In genomic region chr20:58651548-58651822, GRCh38 we compare ENCODE assay signal across 8 cellular contexts. TPM values are rescaled to one million over a fixed set of nuclear protein-coding genes. Genes with fewer than 3 reads are reported as not detected.
DNase-seq lines count a peak whose midpoint lies in the region; ATAC-seq and TF ChIP-seq lines count a peak whose summit lies in the region.

No MANE protein-coding gene starts in this region.

- H3K9me3 ChIP-seq in gastroesophageal sphincter (no peaks in the 10 kb centered on the region), psoas muscle (no peaks in the 10 kb centered on the region)

- no peaks in the 10 kb centered on the region for H3K27me3 ChIP-seq in gastroesophageal sphincter
- no peaks in the 10 kb centered on the region for H3K27me3 ChIP-seq in psoas muscle (ENCODE audit: insufficient read depth in 3 of 3, low read length in 2 of 3)

- peaks cover 3 to 80% (median 25%) of the 10 kb centered on the region in 3 donors for H3K4me1 ChIP-seq in gastroesophageal sphincter
- H3K4me1 ChIP-seq in psoas muscle = peaks cover 49% of the 10 kb centered on the region

- WGBS in gastroesophageal sphincter (ENCODE audit: low coverage in 1 of 2), 2 donors = 0% methylated on average over 3 to 8 of the region's 11 CpGs
- WGBS in psoas muscle, 3 donors = 0 to 3% (median 1%) methylated on average over 11 of the region's 11 CpGs

- peak in 1 of 4 experiments; percentile 7 for ATAC-seq in T-cell (replicated peaks in 1 of 4)
- ATAC-seq in gastroesophageal sphincter = no peak
- no peak for ATAC-seq in psoas muscle
- no peak for ATAC-seq in HG03457 (IDR thresholded peaks at IDR 0.05; ENCODE audit: unreplicated experiment)
- ATAC-seq in left colon = no peak

- TF ChIP-seq EP300 in gastroesophageal sphincter (IDR thresholded peaks at IDR 0.05) = no peak

- CTCF ChIA-PET in T-cell (lab: Charles Lee) = interaction anchor here (0.5 to 2.9 kb wide), 13 partner anchors 8 to 344 kb away, joined by 3 to 20 read pairs (median 3); partner anchors contain the start of genes NPEPL1 (in 1 of the 2) and VAPB (in 1 of the 2)

- DNase-seq in NCI-H2171 treated with DMSO at 0.1 percent for 48 hours (lab: John Stamatoyannopoulos, UW) (peak; percentile 42), NCI-H2171 (lab: John Stamatoyannopoulos, UW) (no peak), T-cell (peak in 15 of 34 experiments; percentile 9 to 44 (median 19)), psoas muscle (no peak), left colon (no peak), UCSD-AML1 (lab: John Stamatoyannopoulos, UW; ENCODE audit: unreplicated experiment) (no peak)

- POLR2A ChIA-PET in T-cell (lab: Charles Lee) = interaction anchor here (0.5 to 2.6 kb wide), 5 partner anchors 8 to 292 kb away, joined by 3 to 19 read pairs (median 4); no protein-coding TSS in a partner anchor

- no peaks in the 10 kb centered on the region for H3K9me3 Mint-ChIP-seq in T-cell

- peak overlapping the region; percentile 97 to 98 (median 98) for H3K4me3 Mint-ChIP-seq in T-cell

- H3K36me3 ChIP-seq in gastroesophageal sphincter (no peaks in the 10 kb centered on the region), psoas muscle (ENCODE audit: insufficient read depth in 1 of 2, low read depth in 1 of 2) (no peaks in the 10 kb centered on the region)

- TF ChIP-seq POLR2A in gastroesophageal sphincter (IDR thresholded peaks at IDR 0.05) = no peak

- H3K4me3 ChIP-seq in gastroesophageal sphincter = peak overlapping the region; percentile 71 to 97
- peak overlapping the region; percentile 73 for H3K4me3 ChIP-seq in psoas muscle

- no peaks in the 10 kb centered on the region for H3K27me3 Mint-ChIP-seq in T-cell

- TF ChIP-seq CTCF in gastroesophageal sphincter (IDR thresholded peaks at IDR 0.05) = no peak
- TF ChIP-seq CTCF in psoas muscle (IDR thresholded peaks at IDR 0.05) = no peak

- peak overlapping the region; percentile 98 for H3K27ac Mint-ChIP-seq in T-cell

- H3K4me1 Mint-ChIP-seq in T-cell = peaks cover 31 to 38% (median 32%) of the 10 kb centered on the region in 3 donors

- H3K27ac ChIP-seq in gastroesophageal sphincter (peak overlapping the region; percentile 83 to 94 (median 92)), psoas muscle (peak overlapping the region; percentile 93)

- intact Hi-C loops in psoas muscle (cut with DNase I) = loop anchor here (2.0 to 10.0 kb wide), 6 partner anchors 41 to 414 kb away; partner anchors contain the start of genes NPEPL1 (in 2 of the 2), ATP5F1E (in 1 of the 2) and RAB22A (in 1 of the 2)
- intact Hi-C loops in left colon (cut with DNase I, micrococcal nuclease) = loop anchor here in 1 of 2 donors (10.0 kb wide), 2 partner anchors 193 to 417 kb away; no protein-coding TSS in a partner anchor

- no peaks in the 10 kb centered on the region for H3K36me3 Mint-ChIP-seq in T-cell

RNA-seq across cellular contexts. Expression of gene STX16, which starts 0.4 kb away (rescaled TPM):
- total RNA-seq in T-cell (100 to 1,000 TPM; 154 to 213 (median 178) TPM), gastroesophageal sphincter (10 to 100 TPM; 26.1 to 90.4 (median 47.8) TPM), psoas muscle (10 to 100 TPM; 17.9 to 26.3 (median 21.1) TPM), left colon (10 to 100 TPM; 39.6 to 40.7 TPM)
- 10 to 100 TPM; 17.5 to 58.1 (median 20.0) TPM for polyA plus RNA-seq in psoas muscle

RNA-seq across cellular contexts. Expression of gene NPEPL1, which starts 41.1 kb away (rescaled TPM):
- 10 to 100 TPM; 49.6 to 79.0 (median 69.3) TPM for total RNA-seq in T-cell
- total RNA-seq in gastroesophageal sphincter = 10 to 100 TPM; 24.3 to 57.3 (median 36.9) TPM
- total RNA-seq in psoas muscle = 10 to 100 TPM; 29.1 to 52.3 (median 36.4) TPM
- 10 to 100 TPM; 18.4 to 41.9 (median 29.1) TPM for polyA plus RNA-seq in psoas muscle
- 10 to 100 TPM; 30.3 to 31.1 TPM for total RNA-seq in left colon
